21 cellular contexts compared by ENCODE assay signal in genomic region chr16:68884391-68884790, GRCh38. TPM values are rescaled to one million over a fixed set of nuclear protein-coding genes. Genes with fewer than 3 reads are reported as not detected.
A peak's percentile ranks its signal among the peaks of the same experiment; 100 is the strongest.
DNase-seq lines count a peak whose midpoint lies in the region; ATAC-seq, FAIRE-seq and TF ChIP-seq lines count a peak whose summit lies in the region.
"Had no signal": no experiment of that assay in that cellular context is flagged by ENCODE, and none has a peak within 500 bp of the region (broad histone marks: within the 10 kb centered on the region; RNA-seq: fewer than 3 reads in every experiment).

No MANE protein-coding gene starts in this region.

- H3K9me3 ChIP-seq in T-helper 17 cell (ENCODE audit: control insufficient read depth, low read length, poor library complexity, severe bottlenecking) = no peaks in the 10 kb centered on the region
- H3K9me3 ChIP-seq in tibial nerve = no peaks in the 10 kb centered on the region
- H3K9me3 ChIP-seq: SJCRH30 had no signal

- no peaks in the 10 kb centered on the region for H3K27me3 ChIP-seq in tibial nerve
- H3K27me3 ChIP-seq: SJCRH30 had no signal

- no peak for TF ChIP-seq POLR2A in tibial nerve (IDR thresholded peaks at IDR 0.05)

- H3K36me3 Mint-ChIP-seq in T-helper 17 cell (ENCODE audit: low read depth) (no peaks in the 10 kb centered on the region), nephron progenitor cell (ENCODE audit: low read depth) (peaks cover 23% of the 10 kb centered on the region)

- H3K4me1 Mint-ChIP-seq in T-helper 17 cell (no peaks in the 10 kb centered on the region), nephron progenitor cell (peaks cover 30% of the 10 kb centered on the region)
- H3K4me1 Mint-ChIP-seq: B cell had no signal

- DNase-seq in NCI-H1092 treated with DMSO at 0.1 percent for 48 hours (lab: John Stamatoyannopoulos, UW) (peak; percentile 52), NCI-H1092 (lab: John Stamatoyannopoulos, UW) (no peak), T-helper 17 cell (no peak), nephron progenitor cell (no peak), NCI-H446 (lab: John Stamatoyannopoulos, UW) (no peak), tibial nerve (ENCODE audit: low spot score in 2 of 2) (no peak)
- DNase-seq: 8988T, GDM1, IMR-90, NCI-H226, NCI-H524 treated with DMSO at 0.1 percent for 48 hours, NCI-H82, OCI-M1, SJCRH30 had no signal

- 81 to 91% methylated on average over 1 of the region's 1 CpG for WGBS in tibial nerve, 2 donors

- no peak for TF ChIP-seq EP300 in tibial nerve (IDR thresholded peaks at IDR 0.05)

- H3K27ac ChIP-seq in tibial nerve = no peak overlapping the region
- H3K27ac ChIP-seq: KMS-11, SJCRH30 had no signal

- no peak for ATAC-seq in T-helper 17 cell
- no peak for ATAC-seq in HG03097 (IDR thresholded peaks at IDR 0.05; ENCODE audit: low FRiP score, unreplicated experiment)

- peaks cover 0 to 43% (median 3%) of the 10 kb centered on the region in 3 donors for H3K36me3 ChIP-seq in tibial nerve
- H3K36me3 ChIP-seq: SJCRH30 had no signal

- TF ChIP-seq CTCF in nephron progenitor cell (IDR thresholded peaks at IDR 0.05) (no peak), tibial nerve (IDR thresholded peaks at IDR 0.05) (no peak)

- H3K27me3 Mint-ChIP-seq in T-helper 17 cell (no peaks in the 10 kb centered on the region), nephron progenitor cell (ENCODE audit: low read depth, poor library complexity) (peaks cover 3% of the 10 kb centered on the region)
- H3K27me3 Mint-ChIP-seq: B cell had no signal

- no peak overlapping the region for H3K4me3 ChIP-seq in tibial nerve
- H3K4me3 ChIP-seq: SJCRH30 had no signal

- H3K27ac Mint-ChIP-seq in T-helper 17 cell = peak overlapping the region; percentile 37
- peak overlapping the region; percentile 92 for H3K27ac Mint-ChIP-seq in nephron progenitor cell
- H3K27ac Mint-ChIP-seq: B cell had no signal

- H3K4me1 ChIP-seq in tibial nerve = peaks cover 0 to 12% (median 6%) of the 10 kb centered on the region in 4 donors
- H3K4me1 ChIP-seq: SJCRH30 had no signal

- FAIRE-seq in endometrium (lab: Jason Lieb, UNC) = peak; percentile 76
- FAIRE-seq: D721Med, RCC 7860 had no signal

- H3K4me3 Mint-ChIP-seq in T-helper 17 cell (no peak overlapping the region), nephron progenitor cell (no peak overlapping the region)
- H3K4me3 Mint-ChIP-seq: B cell, CD14-positive monocyte had no signal

- H3K9me3 Mint-ChIP-seq in nephron progenitor cell = no peaks in the 10 kb centered on the region
- H3K9me3 Mint-ChIP-seq: CD14-positive monocyte had no signal

RNA-seq across cellular contexts. Expression of gene TANGO6, which starts 41.1 kb away (rescaled TPM):
- total RNA-seq in T-helper 17 cell (10 to 100 TPM; 21.2 to 24.2 TPM), tibial nerve (10 to 100 TPM; 18.4 to 36.0 (median 23.3) TPM)
